Comparison of ENCODE assay signal across 23 cellular contexts in the genomic region with DNA sequence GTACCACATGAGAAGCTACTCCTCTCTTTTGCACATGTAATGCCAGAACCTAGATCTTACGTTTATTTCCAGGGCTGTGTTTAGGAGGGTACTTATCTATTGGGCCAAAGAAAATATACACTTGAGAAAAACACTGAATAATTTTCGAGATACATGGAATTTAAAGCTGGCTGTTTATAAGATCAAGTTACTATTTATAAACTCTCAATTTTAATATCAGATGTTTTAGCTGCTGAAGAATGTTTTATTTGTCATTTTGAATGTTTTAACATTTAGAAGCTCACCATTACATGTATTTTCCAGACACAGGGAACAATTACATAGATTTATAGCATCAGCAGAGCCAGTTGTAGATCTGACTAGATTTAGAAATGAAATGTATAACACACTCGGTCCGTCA.
"Had no signal": no experiment of that assay in that cellular context is flagged by ENCODE, and none has a peak within 500 bp of the region (broad histone marks: within the 10 kb centered on the region; RNA-seq: fewer than 3 reads in every experiment).

No MANE protein-coding gene starts in this region.

- ATAC-seq: left lobe of liver; natural killer cell; psoas muscle; sciatic nerve; stimulated activated effector memory CD8-positive, alpha-beta T cell treated with anti-CD3 and anti-CD28 coated beads, Interleukin-12 subunit alpha, Interleukin-12 subunit beta, amount 100 ng/mL, for 72 hours had no signal

- DNase-seq: immature natural killer cell; islet precursor cell; mesendoderm; naive B cell; natural killer cell; nephron progenitor cell; occipital lobe; psoas muscle; small intestine; spleen; stimulated activated CD4-positive, alpha-beta T cell treated with anti-CD3 and anti-CD28 coated beads, Interleukin-4, amount 100 ng/mL, for 24 hours; stimulated activated naive CD4-positive, alpha-beta T cell; uterus had no signal

- H3K4me1 ChIP-seq: neural progenitor cell, parathyroid adenoma, psoas muscle, spleen, suprapubic skin had no signal

- FAIRE-seq: small intestine had no signal

- H3K36me3 ChIP-seq: neural progenitor cell, neutrophil, spleen, suprapubic skin, thoracic aorta, tibial nerve, uterus had no signal

- H3K9me3 ChIP-seq: neutrophil, psoas muscle, spleen, suprapubic skin, thoracic aorta, tibial nerve, uterus had no signal

- H2AFZ ChIP-seq: neural progenitor cell, parathyroid adenoma had no signal

- H3K9ac ChIP-seq: neural progenitor cell, parathyroid adenoma had no signal

- H3K79me2 ChIP-seq: parathyroid adenoma had no signal

- H3K27ac ChIP-seq: neural progenitor cell, neutrophil, parathyroid adenoma, psoas muscle, spleen, suprapubic skin, tibial nerve had no signal

- H3K27me3 ChIP-seq: neural progenitor cell, neutrophil, spleen, suprapubic skin, tibial nerve, uterus had no signal

- H3K4me2 ChIP-seq: neural progenitor cell had no signal

- H3K4me3 ChIP-seq: lung, neural progenitor cell, psoas muscle, spleen, suprapubic skin, thoracic aorta, tibial nerve, uterus had no signal
